34 cellular contexts compared by ENCODE assay signal in genomic region chr4:179836179-179837075, GRCh38.
A peak's percentile ranks its signal among the peaks of the same experiment; 100 is the strongest.
DNase-seq lines count a peak whose midpoint lies in the region; ATAC-seq and TF ChIP-seq lines count a peak whose summit lies in the region.
"Had no signal": no experiment of that assay in that cellular context is flagged by ENCODE, and none has a peak within 500 bp of the region (broad histone marks: within the 10 kb centered on the region; RNA-seq: fewer than 3 reads in every experiment).

No MANE protein-coding gene starts in this region.

- no TSS peak for BruUV-seq in mammary epithelial cell (replicated peaks; lab: Mats Ljungman, UMichigan)
- no TSS peak for BruUV-seq in PC-3 (replicated peaks; lab: Mats Ljungman, UMichigan)

- TF ChIP-seq CTCF in breast epithelium (IDR thresholded peaks at IDR 0.05) (no peak), mammary epithelial cell (conservative IDR thresholded peaks at IDR 0.05 in 1 of 2, IDR thresholded peaks at IDR 0.05 in 1 of 2; ENCODE audit: extremely low read depth in 1 of 2, insufficient read depth in 1 of 2, low read depth in 1 of 2, low read length in 2 of 2) (no peak), PC-3 (conservative IDR thresholded peaks at IDR 0.05; ENCODE audit: low read depth, low read length) (no peak), astrocyte of the cerebellum (IDR thresholded peaks at IDR 0.05; ENCODE audit: low read depth, low read length, missing control alignments) (no peak), suprapubic skin (IDR thresholded peaks at IDR 0.05) (no peak)

- peak overlapping the region; percentile 14 to 72 for H3K27ac ChIP-seq in breast epithelium
- H3K27ac ChIP-seq in mammary epithelial cell (ENCODE audit: insufficient read depth, low read depth, low read length): no peak overlapping the region
- H3K27ac ChIP-seq in PC-3 (ENCODE audit: low read length): no peak overlapping the region
- no peak overlapping the region for H3K27ac ChIP-seq in suprapubic skin
- H3K27ac ChIP-seq: 22Rv1, pancreas, upper lobe of right lung had no signal

- dilution Hi-C loops in mammary epithelial cell (cut with HindIII; ENCODE audit: low sequenced_read_pairs): no loop called here

- intact Hi-C loops in breast epithelium (cut with DNase I; ENCODE audit: low total_unique reads) (no loop called here), mammary epithelial cell (cut with micrococcal nuclease) (no loop called here), PC-3 (cut with micrococcal nuclease) (no loop called here)

- no peaks in the 10 kb centered on the region for H3F3A ChIP-seq in PC-3 (ENCODE audit: low read length, unreplicated experiment)

- no peak for TF ChIP-seq POLR2A in breast epithelium (IDR thresholded peaks at IDR 0.05)
- no peak for TF ChIP-seq POLR2A in suprapubic skin (IDR thresholded peaks at IDR 0.05)

- in situ Hi-C loops in mammary epithelial cell (cut with MboI; ENCODE audit: low sequenced_read_pairs in 2 of 2): no loop called here
- in situ Hi-C loops in astrocyte of the cerebellum (cut with HindIII; ENCODE audit: low sequenced_read_pairs): no loop called here
- in situ Hi-C loops in G401 (cut with HindIII; ENCODE audit: low sequenced_read_pairs): no loop called here

- H3K4me3 ChIP-seq in breast epithelium (peak overlapping the region in 2 of 3 donors; percentile 9 to 13), mammary epithelial cell (replicated peaks in 1 of 3; ENCODE audit: insufficient read depth in 1 of 3, low read depth in 2 of 3, low read length in 3 of 3) (no peak overlapping the region), PC-3 (ENCODE audit: low read length) (no peak overlapping the region), astrocyte of the cerebellum (ENCODE audit: low read depth, low read length) (no peak overlapping the region), suprapubic skin (no peak overlapping the region)
- H3K4me3 ChIP-seq: coronary artery, pancreas, upper lobe of right lung had no signal

- H3K36me3 ChIP-seq in breast epithelium (no peaks in the 10 kb centered on the region), mammary epithelial cell (ENCODE audit: insufficient read depth, low read length) (no peaks in the 10 kb centered on the region), PC-3 (ENCODE audit: low read depth, low read length) (no peaks in the 10 kb centered on the region), suprapubic skin (no peaks in the 10 kb centered on the region)
- H3K36me3 ChIP-seq: pancreas, upper lobe of right lung had no signal

- CTCF ChIA-PET in mammary epithelial cell (lab: Charles Lee; ENCODE audit: low non-redundant PET): no interaction called here
- CTCF ChIA-PET in PC-3 (lab: Charles Lee): no interaction called here

- DNase-seq in breast epithelium (ENCODE audit: low spot score in 2 of 2) (no peak), mammary epithelial cell (no peak), PC-3 (peak; percentile 10), astrocyte of the cerebellum (ENCODE audit: low read depth) (peak; percentile 19), anterior cingulate cortex (lab: John Stamatoyannopoulos, UW) (no peak), NCI-H524 treated with DMSO at 0.1 percent for 48 hours (lab: John Stamatoyannopoulos, UW) (no peak), suprapubic skin (ENCODE audit: low spot score in 2 of 2) (no peak), G401 (ENCODE audit: low spot score) (no peak)
- DNase-seq: activated B cell treated with CpG ODN at 0.5 μM for 24 hours; activated CD4-positive, alpha-beta T cell treated with anti-CD3 and anti-CD28 coated beads, Interleukin-2, amount 50 U/mL, for 1 hour; activated effector memory CD4-positive, alpha-beta T cell treated with Interleukin-2 at 50 U/mL for 16 hours; activated T-cell treated with anti-CD3 and anti-CD28 coated beads, Interleukin-2, amount 50 U/mL, for 1 hour; C1 segment of cervical spinal cord; COR-L47; DMS79; effector memory CD8-positive, alpha-beta T cell; GF-D8; GOT3; head of caudate nucleus; mesenchymal stem cell; NCI-H1092; NCI-H1694 treated with DMSO at 0.1 percent for 48 hours; NCI-H510A; pancreas; retina; SHP77 treated with DMSO at 0.1 percent for 48 hours; stimulated activated naive B cell treated with anti-CD40 and anti-IgM and Interleukin-4, amounts not matched to agents 10 μg/mL and 1 μg/mL and 100 μg/mL, for 72 hours; substantia nigra; T1000; upper lobe of right lung had no signal

- no peaks in the 10 kb centered on the region for H4K20me1 ChIP-seq in mammary epithelial cell (ENCODE audit: insufficient read depth, low read length)
- H4K20me1 ChIP-seq in PC-3 (ENCODE audit: low read length): no peaks in the 10 kb centered on the region

- WGBS in mammary epithelial cell (ENCODE audit: low coverage, missing lambda C conversion rate): 61% methylated on average over 10 of the region's 11 CpGs
- WGBS in suprapubic skin: 74% methylated on average over 11 of the region's 11 CpGs

- H2AFZ ChIP-seq in mammary epithelial cell (ENCODE audit: low read depth, low read length) (no peak overlapping the region), PC-3 (ENCODE audit: low read length) (no peak overlapping the region)

- H3K79me2 ChIP-seq in mammary epithelial cell (ENCODE audit: insufficient read depth, low read length): no peaks in the 10 kb centered on the region
- H3K79me2 ChIP-seq in PC-3 (ENCODE audit: low read length): no peaks in the 10 kb centered on the region

- ATAC-seq in PC-3: no peak
- ATAC-seq: activated naive CD4-positive, alpha-beta T cell treated with anti-CD3 and anti-CD28 coated beads, Interleukin-2, amount 50 U/mL, for 72 hours; effector memory CD8-positive, alpha-beta T cell; left lobe of liver; stimulated activated naive B cell treated with anti-CD40 and anti-IgM and Interleukin-4, amounts not matched to agents 10 μg/mL and 1 μg/mL and 100 μg/mL, for 72 hours; upper lobe of right lung had no signal

- H3K9me2 ChIP-seq in PC-3 (replicated peaks; ENCODE audit: low read length): no peaks in the 10 kb centered on the region

- no peak for TF ChIP-seq EP300 in suprapubic skin (IDR thresholded peaks at IDR 0.05)

- POLR2A ChIA-PET in PC-3 (lab: Charles Lee; ENCODE audit: unreplicated experiment): no interaction called here

- H3K9me3 ChIP-seq in breast epithelium (no peaks in the 10 kb centered on the region), mammary epithelial cell (replicated peaks; ENCODE audit: insufficient read depth, low read length) (peaks cover 4% of the 10 kb centered on the region), PC-3 (ENCODE audit: low read length) (no peaks in the 10 kb centered on the region), suprapubic skin (no peaks in the 10 kb centered on the region)
- H3K9me3 ChIP-seq: pancreas, upper lobe of right lung had no signal

- H3K27me3 ChIP-seq in breast epithelium: no peaks in the 10 kb centered on the region
- H3K27me3 ChIP-seq in mammary epithelial cell (ENCODE audit: insufficient read depth, low read length): no peaks in the 10 kb centered on the region
- no peaks in the 10 kb centered on the region for H3K27me3 ChIP-seq in PC-3 (ENCODE audit: low read length)
- no peaks in the 10 kb centered on the region for H3K27me3 ChIP-seq in suprapubic skin
- H3K27me3 ChIP-seq: pancreas, upper lobe of right lung had no signal

- H3K4me2 ChIP-seq in mammary epithelial cell (ENCODE audit: insufficient read depth, low read depth, low read length) (no peak overlapping the region), PC-3 (ENCODE audit: low read length) (no peak overlapping the region)

- H3K4me1 ChIP-seq in breast epithelium: no peaks in the 10 kb centered on the region
- H3K4me1 ChIP-seq in mammary epithelial cell (ENCODE audit: insufficient read depth, low read length): no peaks in the 10 kb centered on the region
- H3K4me1 ChIP-seq in PC-3 (ENCODE audit: insufficient read depth, low read length): no peaks in the 10 kb centered on the region
- no peaks in the 10 kb centered on the region for H3K4me1 ChIP-seq in suprapubic skin
- H3K4me1 ChIP-seq: pancreas, upper lobe of right lung had no signal

- H3K9ac ChIP-seq in mammary epithelial cell (ENCODE audit: insufficient read depth, low read length) (no peak overlapping the region), PC-3 (ENCODE audit: low read length) (no peak overlapping the region)

Comparison
In these comparisons a context has a peak if more than half of its experiments do, and no peak if none do; other contexts are left out.
1. H3K27ac ChIP-seq: peak in breast epithelium (2 of 2); none in mammary epithelial cell (single experiment), PC-3 (single experiment) and suprapubic skin (single experiment).
2. H3K4me3 ChIP-seq: peak in breast epithelium (2 of 3); none in mammary epithelial cell (0 of 3), PC-3 (single experiment), astrocyte of the cerebellum (single experiment) and suprapubic skin (single experiment).
3. DNase-seq: peak in PC-3 (single experiment) and astrocyte of the cerebellum (single experiment); none in breast epithelium (0 of 2), mammary epithelial cell (single experiment), anterior cingulate cortex (0 of 58), NCI-H524 treated with DMSO at 0.1 percent for 48 hours (single experiment), suprapubic skin (0 of 2) and G401 (single experiment).